Comparison of ENCODE assay signal across 2 cellular contexts in the genomic region with DNA sequence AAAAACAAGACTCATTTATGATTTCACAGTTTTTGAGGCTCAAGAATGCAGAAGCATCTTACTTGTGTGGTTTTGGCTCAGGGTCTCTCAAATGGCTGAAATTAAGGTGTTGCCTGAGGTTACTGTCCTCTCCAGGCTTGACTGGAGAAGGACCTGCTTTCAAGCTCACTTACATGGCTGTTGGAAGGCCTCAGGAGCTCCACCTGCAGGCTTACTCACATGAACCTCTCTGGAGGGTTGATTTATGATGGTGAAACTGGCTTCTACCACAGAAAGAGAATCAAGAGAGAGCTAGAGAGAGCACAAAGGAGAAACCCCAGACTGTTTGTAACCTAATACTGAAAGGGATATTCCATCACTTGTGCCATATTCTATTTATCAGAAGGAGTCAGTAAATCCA.
TF ChIP-seq lines count a peak whose summit lies in the region.

No MANE protein-coding gene starts in this region.

TF ChIP-seq in IMR-90, 13 proteins besides CTCF, POLR2A, EP300 and RAD21:
- TF ChIP-seq SMC3 (IDR thresholded peaks at IDR 0.05; ENCODE audit: low read depth, low read length): peak; percentile 39; the same call in 1 of the 2 replicates
- no peak for TF ChIP-seq MXI1 (IDR thresholded peaks at IDR 0.05; ENCODE audit: borderline replicate concordance, low read depth, low read length)

TF ChIP-seq in K562, 482 proteins besides CTCF, POLR2A, EP300 and RAD21:
- peak; percentile 39 for TF ChIP-seq MEIS2 (IDR thresholded peaks at IDR 0.05; ENCODE audit: partially characterized antibody)
- TF ChIP-seq, protein P1, sequence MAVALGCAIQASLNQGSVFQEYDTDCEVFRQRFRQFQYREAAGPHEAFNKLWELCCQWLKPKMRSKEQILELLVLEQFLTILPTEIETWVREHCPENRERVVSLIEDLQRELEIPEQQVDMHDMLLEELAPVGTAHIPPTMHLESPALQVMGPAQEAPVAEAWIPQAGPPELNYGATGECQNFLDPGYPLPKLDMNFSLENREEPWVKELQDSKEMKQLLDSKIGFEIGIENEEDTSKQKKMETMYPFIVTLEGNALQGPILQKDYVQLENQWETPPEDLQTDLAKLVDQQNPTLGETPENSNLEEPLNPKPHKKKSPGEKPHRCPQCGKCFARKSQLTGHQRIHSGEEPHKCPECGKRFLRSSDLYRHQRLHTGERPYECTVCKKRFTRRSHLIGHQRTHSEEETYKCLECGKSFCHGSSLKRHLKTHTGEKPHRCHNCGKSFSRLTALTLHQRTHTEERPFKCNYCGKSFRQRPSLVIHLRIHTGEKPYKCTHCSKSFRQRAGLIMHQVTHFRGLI (CRISPR knock-in tag; IDR thresholded peaks at IDR 0.05): no peak
- TF ChIP-seq, protein P2, sequence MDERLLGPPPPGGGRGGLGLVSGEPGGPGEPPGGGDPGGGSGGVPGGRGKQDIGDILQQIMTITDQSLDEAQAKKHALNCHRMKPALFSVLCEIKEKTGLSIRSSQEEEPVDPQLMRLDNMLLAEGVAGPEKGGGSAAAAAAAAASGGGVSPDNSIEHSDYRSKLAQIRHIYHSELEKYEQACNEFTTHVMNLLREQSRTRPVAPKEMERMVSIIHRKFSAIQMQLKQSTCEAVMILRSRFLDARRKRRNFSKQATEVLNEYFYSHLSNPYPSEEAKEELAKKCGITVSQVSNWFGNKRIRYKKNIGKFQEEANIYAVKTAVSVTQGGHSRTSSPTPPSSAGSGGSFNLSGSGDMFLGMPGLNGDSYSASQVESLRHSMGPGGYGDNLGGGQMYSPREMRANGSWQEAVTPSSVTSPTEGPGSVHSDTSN (CRISPR knock-in tag; IDR thresholded peaks at IDR 0.05; ENCODE audit: low read depth): no peak
- TF ChIP-seq, protein P2 (tag; conservative IDR thresholded peaks at IDR 0.05; ENCODE audit: low read depth): peak; percentile 43; the same call in 1 of the 2 replicates
TF ChIP-seq in K562: peak in this region for 2.
